Comparison of ENCODE assay signal across 25 cellular contexts in genomic region chr4:81042578-81043365, GRCh38. TPM values are rescaled to one million over a fixed set of nuclear protein-coding genes. Genes with fewer than 3 reads are reported as not detected.
"Had no signal": no experiment of that assay in that cellular context is flagged by ENCODE, and none has a peak within 500 bp of the region (broad histone marks: within the 10 kb centered on the region; RNA-seq: fewer than 3 reads in every experiment).

No MANE protein-coding gene starts in this region.

- H3K27ac ChIP-seq: HL-60, KMS-11, Peyer's patch, SJCRH30 had no signal

- H3K4me3 ChIP-seq: K562, Peyer's patch, SJCRH30 had no signal

- H3K4me2 ChIP-seq: KMS-11 had no signal

- DNase-seq: Kasumi-1, MM.1S, NCI-H1092, NCI-H1105 treated with DMSO at 0.1 percent for 48 hours, NCI-H1417 treated with DMSO at 0.1 percent for 48 hours, NCI-H146, NCI-H1694 treated with DMSO at 0.1 percent for 48 hours, NCI-H1930, NCI-H2081, NCI-H2107, NCI-H2227 treated with DMSO at 0.1 percent for 48 hours, NCI-H524 treated with DMSO at 0.1 percent for 48 hours, NCI-H69, NCI-H774, PC-3, Peyer's patch, SHP77 treated with DMSO at 0.1 percent for 48 hours, SJCRH30 had no signal

- H3K27me3 ChIP-seq: Peyer's patch, SJCRH30 had no signal

- H3K36me3 ChIP-seq: SJCRH30 had no signal

- ATAC-seq: K562, PC-3, Right ventricle myocardium inferior, SK-N-SH treated with all-trans-retinoic acid at 6 μM for 48 hours had no signal

- H3K9me3 ChIP-seq: Peyer's patch, SJCRH30 had no signal

- H3K4me1 ChIP-seq: SJCRH30 had no signal

RNA-seq across cellular contexts. Expression of gene BMP3, which starts 12.3 kb away (rescaled TPM):
- total RNA-seq: K562, M059J, NCI-H460, Right ventricle myocardium inferior had no signal
